In genomic region chr7:70505468-70505867, GRCh38 we compare ENCODE assay signal across 29 cellular contexts.
"Had no signal": no experiment of that assay in that cellular context is flagged by ENCODE, and none has a peak within 500 bp of the region (broad histone marks: within the 10 kb centered on the region; RNA-seq: fewer than 3 reads in every experiment).

No MANE protein-coding gene starts in this region.

- H3K9me3 Mint-ChIP-seq: activated CD4-positive, alpha-beta memory T cell treated with anti-CD3 and anti-CD28 coated beads for 36 hours; activated CD4-positive, alpha-beta T cell treated with anti-CD3 and anti-CD28 coated beads, Interleukin-2, amount 10 ng/mL, durations not matched to agents 24 days and 14 days; activated T-cell treated with anti-CD3 and anti-CD28 coated beads, Interleukin-2, amount 50 U/mL, for 4 hours; activated T-helper 17 cell treated with anti-CD3 and anti-CD28 coated beads, Interleukin-2, amount 50 U/mL, for 72 hours; central memory CD8-positive, alpha-beta T cell; dendritic cell treated with granulocyte-macrophage colony-stimulating factor and Interleukin-4, amounts not matched to agents 40 ng/mL and 50 ng/mL, for 4 days; endodermal cell had no signal

- H3K4me1 Mint-ChIP-seq: activated CD4-positive, alpha-beta T cell treated with anti-CD3 and anti-CD28 coated beads for 36 hours; activated CD4-positive, alpha-beta T cell treated with anti-CD3 and anti-CD28 coated beads, Interleukin-2, amount 10 ng/mL, durations not matched to agents 24 days and 14 days; activated CD8-positive, alpha-beta memory T cell treated with anti-CD3 and anti-CD28 coated beads, Interleukin-2, amount 10 ng/mL, durations not matched to agents 7 days and 5 days; activated T-helper 17 cell treated with anti-CD3 and anti-CD28 coated beads, Interleukin-2, amount 50 U/mL, for 72 hours; central memory CD8-positive, alpha-beta T cell had no signal

- ATAC-seq: activated CD4-positive, alpha-beta T cell treated with anti-CD3 and anti-CD28 coated beads for 36 hours; activated CD8-positive, alpha-beta memory T cell treated with anti-CD3 and anti-CD28 coated beads, Interleukin-2, amount 10 ng/mL, durations not matched to agents 7 days and 5 days; activated CD8-positive, alpha-beta T cell treated with anti-CD3 and anti-CD28 coated beads, Interleukin-2, amount 10 ng/mL, durations not matched to agents 7 days and 5 days; activated T-cell treated with anti-CD3 and anti-CD28 coated beads, Interleukin-2, amount 50 U/mL, for 4 hours; activated T-helper 17 cell treated with anti-CD3 and anti-CD28 coated beads, Interleukin-2, amount 50 U/mL, for 72 hours; esophagus mucosa; heart right ventricle had no signal

- H3K4me3 ChIP-seq: coronary artery, dorsolateral prefrontal cortex, heart right ventricle, hepatocyte had no signal

- H2AFZ ChIP-seq: hepatocyte had no signal

- H3K27ac ChIP-seq: brain microvascular endothelial cell, coronary artery, dorsolateral prefrontal cortex, heart right ventricle, hepatocyte had no signal

- H3K79me2 ChIP-seq: hepatocyte had no signal

- H3K9me3 ChIP-seq: heart right ventricle had no signal

- H3K4me2 ChIP-seq: hepatocyte had no signal

- H3K27me3 Mint-ChIP-seq: activated CD4-positive, alpha-beta memory T cell treated with anti-CD3 and anti-CD28 coated beads for 36 hours; activated CD4-positive, alpha-beta T cell treated with anti-CD3 and anti-CD28 coated beads for 36 hours; activated CD4-positive, alpha-beta T cell treated with anti-CD3 and anti-CD28 coated beads, Interleukin-2, amount 10 ng/mL, durations not matched to agents 24 days and 14 days; activated CD8-positive, alpha-beta memory T cell treated with anti-CD3 and anti-CD28 coated beads, Interleukin-2, amount 10 ng/mL, durations not matched to agents 7 days and 5 days; activated naive CD8-positive, alpha-beta T cell; activated T-helper 17 cell treated with anti-CD3 and anti-CD28 coated beads, Interleukin-2, amount 50 U/mL, for 72 hours; central memory CD8-positive, alpha-beta T cell; dendritic cell treated with granulocyte-macrophage colony-stimulating factor and Interleukin-4, amounts not matched to agents 40 ng/mL and 50 ng/mL, for 4 days had no signal

- H3K4me3 Mint-ChIP-seq: activated CD4-positive, alpha-beta memory T cell treated with anti-CD3 and anti-CD28 coated beads for 36 hours; activated CD4-positive, alpha-beta T cell treated with anti-CD3 and anti-CD28 coated beads for 36 hours; activated CD4-positive, alpha-beta T cell treated with anti-CD3 and anti-CD28 coated beads, Interleukin-2, amount 10 ng/mL, durations not matched to agents 24 days and 14 days; activated CD8-positive, alpha-beta memory T cell treated with anti-CD3 and anti-CD28 coated beads, Interleukin-2, amount 10 ng/mL, durations not matched to agents 7 days and 5 days; activated CD8-positive, alpha-beta T cell treated with anti-CD3 and anti-CD28 coated beads, Interleukin-2, amount 10 ng/mL, durations not matched to agents 7 days and 5 days; activated naive CD8-positive, alpha-beta T cell; activated T-cell treated with anti-CD3 and anti-CD28 coated beads, Interleukin-2, amount 50 U/mL, for 4 hours; activated T-helper 17 cell treated with anti-CD3 and anti-CD28 coated beads, Interleukin-2, amount 50 U/mL, for 72 hours; central memory CD8-positive, alpha-beta T cell; dendritic cell treated with granulocyte-macrophage colony-stimulating factor and Interleukin-4, amounts not matched to agents 40 ng/mL and 50 ng/mL, for 4 days; endodermal cell had no signal

- H3K36me3 Mint-ChIP-seq: activated CD4-positive, alpha-beta memory T cell treated with anti-CD3 and anti-CD28 coated beads for 36 hours; activated CD8-positive, alpha-beta memory T cell treated with anti-CD3 and anti-CD28 coated beads, Interleukin-2, amount 10 ng/mL, durations not matched to agents 7 days and 5 days; activated naive CD8-positive, alpha-beta T cell had no signal

- DNase-seq: activated CD4-positive, alpha-beta memory T cell treated with anti-CD3 and anti-CD28 coated beads for 36 hours; activated CD4-positive, alpha-beta T cell treated with anti-CD3 and anti-CD28 coated beads for 36 hours; activated CD4-positive, alpha-beta T cell treated with anti-CD3 and anti-CD28 coated beads, Interleukin-2, amount 10 ng/mL, durations not matched to agents 24 days and 14 days; activated CD4-positive, CD25-positive, alpha-beta regulatory T cell; activated CD4-positive, CD25-positive, alpha-beta regulatory T cell treated with anti-CD3 and anti-CD28 coated beads, Interleukin-2, amount 50 U/mL, for 72 hours; activated CD8-positive, alpha-beta memory T cell treated with anti-CD3 and anti-CD28 coated beads, Interleukin-2, amount 10 ng/mL, durations not matched to agents 7 days and 5 days; activated CD8-positive, alpha-beta memory T cell treated with anti-CD3 and anti-CD28 coated beads, Interleukin-2, amount 50 U/mL, for 4 hours; activated CD8-positive, alpha-beta T cell treated with anti-CD3 and anti-CD28 coated beads, Interleukin-2, amount 10 ng/mL, durations not matched to agents 7 days and 5 days; activated effector memory CD4-positive, alpha-beta T cell treated with Interleukin-2 at 50 U/mL for 16 hours; activated gamma-delta T cell treated with Interleukin-2 at 50 U/mL for 16 hours; activated naive CD4-positive, alpha-beta T cell treated with anti-CD3 and anti-CD28 coated beads, Interleukin-2, amount 50 U/mL, for 16 hours; activated naive CD4-positive, alpha-beta T cell treated with Interleukin-2 at 50 U/mL for 16 hours; activated T-cell treated with anti-CD3 and anti-CD28 coated beads, Interleukin-2, amount 50 U/mL, for 4 hours; amniotic stem cell; anterior cingulate cortex; brain microvascular endothelial cell; dorsolateral prefrontal cortex; effector memory CD4-positive, alpha-beta T cell; endodermal cell; foreskin fibroblast; heart right ventricle; T-helper 2 cell had no signal

- H3K4me1 ChIP-seq: heart right ventricle had no signal

- H3K27ac Mint-ChIP-seq: activated CD4-positive, alpha-beta memory T cell treated with anti-CD3 and anti-CD28 coated beads for 36 hours; activated CD4-positive, alpha-beta T cell treated with anti-CD3 and anti-CD28 coated beads for 36 hours; activated CD4-positive, alpha-beta T cell treated with anti-CD3 and anti-CD28 coated beads, Interleukin-2, amount 10 ng/mL, durations not matched to agents 24 days and 14 days; activated CD8-positive, alpha-beta memory T cell treated with anti-CD3 and anti-CD28 coated beads, Interleukin-2, amount 10 ng/mL, durations not matched to agents 7 days and 5 days; activated CD8-positive, alpha-beta T cell treated with anti-CD3 and anti-CD28 coated beads, Interleukin-2, amount 10 ng/mL, durations not matched to agents 7 days and 5 days; activated naive CD8-positive, alpha-beta T cell; activated T-helper 17 cell treated with anti-CD3 and anti-CD28 coated beads, Interleukin-2, amount 50 U/mL, for 72 hours; dendritic cell treated with granulocyte-macrophage colony-stimulating factor and Interleukin-4, amounts not matched to agents 40 ng/mL and 50 ng/mL, for 4 days; endodermal cell had no signal

- H3K27me3 ChIP-seq: brain microvascular endothelial cell, dorsolateral prefrontal cortex, heart right ventricle, hepatocyte had no signal

- H3K36me3 ChIP-seq: brain microvascular endothelial cell, heart right ventricle had no signal
